1 cellular context compared by ENCODE assay signal in the genomic region with DNA sequence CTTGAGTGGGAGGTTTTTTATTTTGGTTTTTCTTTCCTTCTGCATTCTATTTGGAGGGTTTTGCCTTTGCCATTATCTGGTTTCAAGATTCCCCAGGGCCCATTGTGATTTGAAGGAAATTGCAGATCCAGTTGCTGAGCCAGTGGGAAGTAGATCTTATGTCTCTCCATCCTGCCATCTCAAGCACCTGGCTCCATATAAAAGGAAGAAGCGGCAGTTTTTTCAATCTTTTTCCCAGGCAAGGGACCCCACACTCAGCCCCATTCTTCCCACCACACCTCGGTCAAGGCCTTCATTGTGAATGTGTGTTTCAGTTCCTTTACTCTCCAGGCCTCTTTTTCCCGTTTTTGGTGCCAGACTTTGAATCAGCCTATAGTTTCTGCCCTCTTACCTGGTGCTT.
TF ChIP-seq lines count a peak whose summit lies in the region.

No MANE protein-coding gene starts in this region.

TF ChIP-seq in GM23338, 12 proteins besides CTCF, POLR2A, EP300 and RAD21:
- TF ChIP-seq, protein P1, sequence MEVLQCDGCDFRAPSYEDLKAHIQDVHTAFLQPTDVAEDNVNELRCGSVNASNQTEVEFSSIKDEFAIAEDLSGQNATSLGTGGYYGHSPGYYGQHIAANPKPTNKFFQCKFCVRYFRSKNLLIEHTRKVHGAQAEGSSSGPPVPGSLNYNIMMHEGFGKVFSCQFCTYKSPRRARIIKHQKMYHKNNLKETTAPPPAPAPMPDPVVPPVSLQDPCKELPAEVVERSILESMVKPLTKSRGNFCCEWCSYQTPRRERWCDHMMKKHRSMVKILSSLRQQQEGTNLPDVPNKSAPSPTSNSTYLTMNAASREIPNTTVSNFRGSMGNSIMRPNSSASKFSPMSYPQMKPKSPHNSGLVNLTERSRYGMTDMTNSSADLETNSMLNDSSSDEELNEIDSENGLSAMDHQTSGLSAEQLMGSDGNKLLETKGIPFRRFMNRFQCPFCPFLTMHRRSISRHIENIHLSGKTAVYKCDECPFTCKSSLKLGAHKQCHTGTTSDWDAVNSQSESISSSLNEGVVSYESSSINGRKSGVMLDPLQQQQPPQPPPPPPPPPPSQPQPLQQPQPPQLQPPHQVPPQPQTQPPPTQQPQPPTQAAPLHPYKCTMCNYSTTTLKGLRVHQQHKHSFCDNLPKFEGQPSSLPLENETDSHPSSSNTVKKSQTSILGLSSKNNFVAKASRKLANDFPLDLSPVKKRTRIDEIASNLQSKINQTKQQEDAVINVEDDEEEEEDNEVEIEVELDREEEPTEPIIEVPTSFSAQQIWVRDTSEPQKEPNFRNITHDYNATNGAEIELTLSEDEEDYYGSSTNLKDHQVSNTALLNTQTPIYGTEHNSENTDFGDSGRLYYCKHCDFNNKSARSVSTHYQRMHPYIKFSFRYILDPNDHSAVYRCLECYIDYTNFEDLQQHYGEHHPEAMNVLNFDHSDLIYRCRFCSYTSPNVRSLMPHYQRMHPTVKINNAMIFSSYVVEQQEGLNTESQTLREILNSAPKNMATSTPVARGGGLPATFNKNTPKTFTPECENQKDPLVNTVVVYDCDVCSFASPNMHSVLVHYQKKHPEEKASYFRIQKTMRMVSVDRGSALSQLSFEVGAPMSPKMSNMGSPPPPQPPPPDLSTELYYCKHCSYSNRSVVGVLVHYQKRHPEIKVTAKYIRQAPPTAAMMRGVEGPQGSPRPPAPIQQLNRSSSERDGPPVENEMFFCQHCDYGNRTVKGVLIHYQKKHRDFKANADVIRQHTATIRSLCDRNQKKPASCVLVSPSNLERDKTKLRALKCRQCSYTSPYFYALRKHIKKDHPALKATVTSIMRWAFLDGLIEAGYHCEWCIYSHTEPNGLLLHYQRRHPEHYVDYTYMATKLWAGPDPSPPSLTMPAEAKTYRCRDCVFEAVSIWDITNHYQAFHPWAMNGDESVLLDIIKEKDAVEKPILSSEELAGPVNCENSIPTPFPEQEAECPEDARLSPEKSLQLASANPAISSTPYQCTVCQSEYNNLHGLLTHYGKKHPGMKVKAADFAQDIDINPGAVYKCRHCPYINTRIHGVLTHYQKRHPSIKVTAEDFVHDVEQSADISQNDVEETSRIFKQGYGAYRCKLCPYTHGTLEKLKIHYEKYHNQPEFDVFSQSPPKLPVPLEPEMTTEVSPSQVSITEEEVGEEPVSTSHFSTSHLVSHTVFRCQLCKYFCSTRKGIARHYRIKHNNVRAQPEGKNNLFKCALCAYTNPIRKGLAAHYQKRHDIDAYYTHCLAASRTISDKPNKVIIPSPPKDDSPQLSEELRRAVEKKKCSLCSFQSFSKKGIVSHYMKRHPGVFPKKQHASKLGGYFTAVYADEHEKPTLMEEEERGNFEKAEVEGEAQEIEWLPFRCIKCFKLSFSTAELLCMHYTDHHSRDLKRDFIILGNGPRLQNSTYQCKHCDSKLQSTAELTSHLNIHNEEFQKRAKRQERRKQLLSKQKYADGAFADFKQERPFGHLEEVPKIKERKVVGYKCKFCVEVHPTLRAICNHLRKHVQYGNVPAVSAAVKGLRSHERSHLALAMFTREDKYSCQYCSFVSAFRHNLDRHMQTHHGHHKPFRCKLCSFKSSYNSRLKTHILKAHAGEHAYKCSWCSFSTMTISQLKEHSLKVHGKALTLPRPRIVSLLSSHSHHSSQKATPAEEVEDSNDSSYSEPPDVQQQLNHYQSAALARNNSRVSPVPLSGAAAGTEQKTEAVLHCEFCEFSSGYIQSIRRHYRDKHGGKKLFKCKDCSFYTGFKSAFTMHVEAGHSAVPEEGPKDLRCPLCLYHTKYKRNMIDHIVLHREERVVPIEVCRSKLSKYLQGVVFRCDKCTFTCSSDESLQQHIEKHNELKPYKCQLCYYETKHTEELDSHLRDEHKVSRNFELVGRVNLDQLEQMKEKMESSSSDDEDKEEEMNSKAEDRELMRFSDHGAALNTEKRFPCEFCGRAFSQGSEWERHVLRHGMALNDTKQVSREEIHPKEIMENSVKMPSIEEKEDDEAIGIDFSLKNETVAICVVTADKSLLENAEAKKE (CRISPR knock-in tag; IDR thresholded peaks at IDR 0.05), result 0 out of 2 replicates have a peak, but pooled peaks have one; percentile 51
- peak; percentile 45; the same call in 1 of the 2 replicates for TF ChIP-seq NANOG (IDR thresholded peaks at IDR 0.05; ENCODE audit: borderline replicate concordance)
- TF ChIP-seq, protein P2, sequence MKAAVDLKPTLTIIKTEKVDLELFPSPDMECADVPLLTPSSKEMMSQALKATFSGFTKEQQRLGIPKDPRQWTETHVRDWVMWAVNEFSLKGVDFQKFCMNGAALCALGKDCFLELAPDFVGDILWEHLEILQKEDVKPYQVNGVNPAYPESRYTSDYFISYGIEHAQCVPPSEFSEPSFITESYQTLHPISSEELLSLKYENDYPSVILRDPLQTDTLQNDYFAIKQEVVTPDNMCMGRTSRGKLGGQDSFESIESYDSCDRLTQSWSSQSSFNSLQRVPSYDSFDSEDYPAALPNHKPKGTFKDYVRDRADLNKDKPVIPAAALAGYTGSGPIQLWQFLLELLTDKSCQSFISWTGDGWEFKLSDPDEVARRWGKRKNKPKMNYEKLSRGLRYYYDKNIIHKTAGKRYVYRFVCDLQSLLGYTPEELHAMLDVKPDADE (IDR thresholded peaks at IDR 0.05), result no peak
